10 cellular contexts compared by ENCODE assay signal in the genomic region with DNA sequence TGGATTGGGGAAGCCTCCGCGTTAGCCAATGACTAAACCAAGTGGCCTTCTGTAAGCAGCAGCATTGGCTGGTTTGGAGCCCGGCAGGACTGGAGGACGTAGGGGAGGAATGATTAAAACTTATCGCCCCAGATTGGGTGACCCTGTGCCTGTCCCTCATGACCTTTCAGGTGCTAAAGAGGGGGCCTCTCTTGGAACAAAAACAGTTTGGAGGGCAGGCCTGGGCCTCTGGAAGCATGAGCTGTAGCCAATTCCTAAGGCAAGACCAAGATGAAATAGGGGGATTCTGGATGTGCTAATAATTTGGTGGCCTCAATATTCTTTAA. TPM values are rescaled to one million over a fixed set of nuclear protein-coding genes. Genes with fewer than 3 reads are reported as not detected.
DNase-seq lines count a peak whose midpoint lies in the region; ATAC-seq and TF ChIP-seq lines count a peak whose summit lies in the region.
"Had no signal": no experiment of that assay in that cellular context is flagged by ENCODE, and none has a peak within 500 bp of the region (broad histone marks: within the 10 kb centered on the region; RNA-seq: fewer than 3 reads in every experiment).

No MANE protein-coding gene starts in this region.

- H3K4me1 Mint-ChIP-seq in type B pancreatic cell (ENCODE audit: unreplicated experiment): peaks cover 35% of the 10 kb centered on the region

- ATAC-seq in Right ventricle myocardium inferior (peak; percentile 77), lung (ENCODE audit: insufficient read depth, low FRiP score) (no peak)
- ATAC-seq: activated T-cell treated with anti-CD3 and anti-CD28 coated beads, Interleukin-2, amount 50 U/mL, for 72 hours had no signal

- H3K9me3 Mint-ChIP-seq in type B pancreatic cell: no peaks in the 10 kb centered on the region
- H3K9me3 Mint-ChIP-seq: activated T-cell treated with anti-CD3 and anti-CD28 coated beads, Interleukin-2, amount 50 U/mL, for 72 hours had no signal

- 18 to 19% methylated on average over 5 of the region's 5 CpGs for WGBS in lung, 2 donors

- intact Hi-C loops in Right ventricle myocardium inferior (cut with DNase I) (loop anchor here (1.0 to 10.0 kb wide), 3 partner anchors 38 to 525 kb away; a partner anchor contains a TSS), cardiac septum (cut with DNase I) (loop anchor here (2.0 to 10.0 kb wide), 3 partner anchors 37 to 525 kb away; a partner anchor contains a TSS), ascending aorta (cut with DNase I) (loop anchor here (2.0 to 5.0 kb wide), 2 partner anchors 32 to 81 kb away; no protein-coding TSS in a partner anchor)

- H3K4me1 ChIP-seq in ascending aorta (peaks cover 15 to 58% of the 10 kb centered on the region in 2 donors), lung (ENCODE audit: control insufficient read depth in 2 of 2, insufficient read depth in 2 of 2, low read length in 2 of 2) (peaks cover 7 to 13% of the 10 kb centered on the region in 2 donors)

- no peak for DNase-seq in Right ventricle myocardium inferior (ENCODE audit: missing footprints)
- DNase-seq in cardiac septum (ENCODE audit: low spot score): no peak
- peak in 1 of 2 donors; percentile 93 for DNase-seq in ascending aorta (ENCODE audit: low spot score in 2 of 2)
- DNase-seq in lung (ENCODE audit: low spot score): peak; percentile 75
- no peak for DNase-seq in type B pancreatic cell (ENCODE audit: extremely low spot score, unreplicated experiment)
- DNase-seq in NCI-H524 treated with DMSO at 0.1 percent for 48 hours (lab: John Stamatoyannopoulos, UW): no peak
- no peak for DNase-seq in stimulated activated CD4-positive, alpha-beta T cell treated with anti-CD3 and anti-CD28 coated beads, Interleukin-2, amount 100 ng/mL, for 48 hours
- DNase-seq in glomerular visceral epithelial cell (ENCODE audit: extremely low spot score): no peak

- TF ChIP-seq CTCF in ascending aorta (IDR thresholded peaks at IDR 0.05) (no peak), lung (IDR thresholded peaks at IDR 0.05; ENCODE audit: control extremely low read depth, extremely low read depth) (no peak), type B pancreatic cell (conservative IDR thresholded peaks at IDR 0.05) (no peak)

- H3K27ac Mint-ChIP-seq in type B pancreatic cell: no peak overlapping the region
- H3K27ac Mint-ChIP-seq: activated T-cell treated with anti-CD3 and anti-CD28 coated beads, Interleukin-2, amount 50 U/mL, for 72 hours had no signal

- no peaks in the 10 kb centered on the region for H3K27me3 ChIP-seq in ascending aorta
- no peaks in the 10 kb centered on the region for H3K27me3 ChIP-seq in lung (ENCODE audit: control insufficient read depth, insufficient read depth)

- H3K9me3 ChIP-seq in ascending aorta: no peaks in the 10 kb centered on the region
- no peaks in the 10 kb centered on the region for H3K9me3 ChIP-seq in lung (ENCODE audit: control insufficient read depth in 2 of 2, insufficient read depth in 1 of 2, low read length in 1 of 2)

- peak overlapping the region; percentile 90 for H3K4me3 Mint-ChIP-seq in type B pancreatic cell

- H3K4me3 ChIP-seq in ascending aorta (peak overlapping the region; percentile 73 to 95), lung (no peak overlapping the region)

- no peaks in the 10 kb centered on the region for H3K36me3 Mint-ChIP-seq in type B pancreatic cell

- H3K27me3 Mint-ChIP-seq in type B pancreatic cell: peaks cover 27% of the 10 kb centered on the region

- H3K36me3 ChIP-seq in ascending aorta (no peaks in the 10 kb centered on the region), lung (ENCODE audit: control insufficient read depth in 2 of 2, insufficient read depth in 2 of 2, low read length in 2 of 2) (no peaks in the 10 kb centered on the region)

- H3K27ac ChIP-seq in ascending aorta: peak overlapping the region; percentile 86 to 87
- peak overlapping the region in 1 of 2 donors; percentile 75 for H3K27ac ChIP-seq in lung (ENCODE audit: low read depth in 1 of 2, low read length in 1 of 2)
- H3K27ac ChIP-seq: KMS-11 had no signal

RNA-seq across cellular contexts. Expression of a gene that starts 1.4 kb away (rescaled TPM):
- total RNA-seq in Right ventricle myocardium inferior (125 TPM), cardiac septum (71.0 TPM), ascending aorta (18.4 TPM), lung (10 to 100 TPM in 1 of 2 donors, 1 to 10 TPM in 1; 8.6 to 16.6 TPM), type B pancreatic cell (ENCODE audit: low replicate concordance) (1.8 and 3.8 TPM in 2 replicates)
- polyA plus RNA-seq in lung: 10 to 100 TPM in 1 of 2 donors, 1 to 10 TPM in 1; 9.5 to 16.2 TPM
- total RNA-seq: activated T-cell treated with anti-CD3 and anti-CD28 coated beads, Interleukin-2, amount 50 U/mL, for 72 hours had no signal
